In the genomic region with DNA sequence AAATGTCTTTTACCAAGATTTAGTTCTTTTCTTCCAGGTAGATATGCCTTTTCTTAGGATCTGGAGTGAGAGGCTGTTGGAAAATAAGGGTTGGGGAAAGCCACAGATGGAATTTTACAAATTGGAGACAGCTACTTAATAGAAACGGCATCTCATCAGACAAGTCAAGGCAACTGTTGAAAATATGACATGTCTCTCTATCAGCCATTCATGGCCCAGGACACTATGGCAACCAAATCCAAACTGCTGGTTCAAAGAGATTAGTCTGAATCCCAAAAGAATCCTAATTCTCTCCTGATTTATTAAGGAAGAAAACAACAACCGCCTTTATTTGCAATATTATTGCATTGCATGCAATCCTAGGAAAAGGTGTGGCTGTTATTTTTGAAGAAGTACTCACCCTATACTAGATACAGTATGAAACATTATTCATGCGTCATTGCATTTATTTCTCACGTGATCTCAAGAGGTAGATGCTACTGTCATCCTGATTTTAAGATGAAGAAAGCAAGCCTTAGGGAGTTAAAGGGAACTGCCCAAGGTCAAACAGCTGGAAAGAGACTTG, we compare ENCODE assay signal across 22 cellular contexts. TPM values are rescaled to one million over a fixed set of nuclear protein-coding genes. Genes with fewer than 3 reads are reported as not detected.
DNase-seq lines count a peak whose midpoint lies in the region; ATAC-seq, FAIRE-seq and TF ChIP-seq lines count a peak whose summit lies in the region.
"Had no signal": no experiment of that assay in that cellular context is flagged by ENCODE, and none has a peak within 500 bp of the region (broad histone marks: within the 10 kb centered on the region; RNA-seq: fewer than 3 reads in every experiment).

No MANE protein-coding gene starts in this region.

- H3K27me3 ChIP-seq in DOHH2 (ENCODE audit: control insufficient read depth, low read length) (no peaks in the 10 kb centered on the region), PC-9 (ENCODE audit: insufficient read depth, low read depth) (no peaks in the 10 kb centered on the region), mammary epithelial cell (ENCODE audit: insufficient read depth, low read length) (no peaks in the 10 kb centered on the region), keratinocyte (ENCODE audit: control insufficient read depth, extremely low read depth, insufficient read depth, low read length) (no peaks in the 10 kb centered on the region), right atrium auricular region (no peaks in the 10 kb centered on the region), ascending aorta (no peaks in the 10 kb centered on the region), prostate gland (replicated peaks; ENCODE audit: insufficient read depth) (no peaks in the 10 kb centered on the region)
- H3K27me3 ChIP-seq: BE2C, SJSA1 had no signal

- H3K27me3 Mint-ChIP-seq in activated T-helper 17 cell treated with anti-CD3 and anti-CD28 coated beads, Interleukin-2, amount 50 U/mL, for 72 hours: peaks cover 3% of the 10 kb centered on the region
- H3K27me3 Mint-ChIP-seq: CD4-positive, CD25-positive, alpha-beta regulatory T cell had no signal

- H3K9ac ChIP-seq in mammary epithelial cell (ENCODE audit: insufficient read depth, low read length) (peak overlapping the region; percentile 72), keratinocyte (ENCODE audit: control insufficient read depth, extremely low read depth, insufficient read depth, low read length) (peak overlapping the region; percentile 81)

- TF ChIP-seq CTCF in DOHH2 (IDR thresholded peaks at IDR 0.05; ENCODE audit: low read depth, low read length, poor library complexity, severe bottlenecking) (no peak), PC-9 (conservative IDR thresholded peaks at IDR 0.05) (no peak), mammary epithelial cell (conservative IDR thresholded peaks at IDR 0.05 in 1 of 2, IDR thresholded peaks at IDR 0.05 in 1 of 2; ENCODE audit: extremely low read depth in 1 of 2, insufficient read depth in 1 of 2, low read depth in 1 of 2, low read length in 2 of 2) (no peak), keratinocyte (optimal IDR thresholded peaks at IDR 0.05 in 1 of 3, IDR thresholded peaks at IDR 0.05 in 1 of 3, conservative IDR thresholded peaks at IDR 0.05 in 1 of 3; ENCODE audit: extremely low read depth in 1 of 3, insufficient read depth in 2 of 3, low read length in 3 of 3) (no peak), right atrium auricular region (IDR thresholded peaks at IDR 0.05) (no peak), ascending aorta (IDR thresholded peaks at IDR 0.05) (no peak), prostate gland (IDR thresholded peaks at IDR 0.05) (no peak)

- POLR2A ChIA-PET in PC-9 (lab: Charles Lee; ENCODE audit: unreplicated experiment): interaction anchor here (0.8 kb wide), 1 partner anchor 82 kb away, joined by 5 read pairs; no protein-coding TSS in a partner anchor

- H3K4me2 ChIP-seq in DOHH2 (ENCODE audit: low read length) (peak overlapping the region; percentile 9; the same call in 1 of the 2 replicates), PC-9 (peak overlapping the region; percentile 71), mammary epithelial cell (ENCODE audit: insufficient read depth, low read depth, low read length) (peak overlapping the region; percentile 46), keratinocyte (ENCODE audit: control insufficient read depth, extremely low read depth, insufficient read depth, low read depth, low read length) (peak overlapping the region; percentile 71)

- no peaks in the 10 kb centered on the region for H3K9me2 ChIP-seq in DOHH2 (replicated peaks; ENCODE audit: control insufficient read depth, low read length)
- no peaks in the 10 kb centered on the region for H3K9me2 ChIP-seq in PC-9 (ENCODE audit: insufficient read depth)

- intact Hi-C loops in PC-9 (cut with micrococcal nuclease; ENCODE audit: unreplicated experiment) (no loop called here), mammary epithelial cell (cut with micrococcal nuclease) (no loop called here), ascending aorta (cut with DNase I) (no loop called here), prostate gland (cut with DNase I) (no loop called here)

- H3K9me3 ChIP-seq in DOHH2 (ENCODE audit: control insufficient read depth, insufficient read depth, low read length) (no peaks in the 10 kb centered on the region), PC-9 (ENCODE audit: insufficient read depth, low read depth) (no peaks in the 10 kb centered on the region), mammary epithelial cell (replicated peaks; ENCODE audit: insufficient read depth, low read length) (no peaks in the 10 kb centered on the region), keratinocyte (ENCODE audit: control insufficient read depth, low read depth, low read length) (no peaks in the 10 kb centered on the region), right atrium auricular region (no peaks in the 10 kb centered on the region), ascending aorta (no peaks in the 10 kb centered on the region), prostate gland (no peaks in the 10 kb centered on the region)
- H3K9me3 ChIP-seq: BE2C, SJSA1 had no signal

- in situ Hi-C loops in mammary epithelial cell (cut with MboI; ENCODE audit: low sequenced_read_pairs in 2 of 2): no loop called here

- ATAC-seq in activated T-helper 17 cell treated with anti-CD3 and anti-CD28 coated beads, Interleukin-2, amount 50 U/mL, for 72 hours (replicated peaks): no peak

- no peak for FAIRE-seq in keratinocyte (lab: Jason Lieb, UNC)
- FAIRE-seq: H1 had no signal

- BruUV-seq in PC-9 (replicated peaks; lab: Mats Ljungman, UMichigan) (no TSS peak), mammary epithelial cell (replicated peaks; lab: Mats Ljungman, UMichigan) (no TSS peak)

- H3K79me2 ChIP-seq in DOHH2 (ENCODE audit: control insufficient read depth, low read length): no peaks in the 10 kb centered on the region
- no peaks in the 10 kb centered on the region for H3K79me2 ChIP-seq in PC-9 (ENCODE audit: low read depth)
- no peaks in the 10 kb centered on the region for H3K79me2 ChIP-seq in mammary epithelial cell (ENCODE audit: insufficient read depth, low read length)
- H3K79me2 ChIP-seq in keratinocyte (ENCODE audit: control insufficient read depth, insufficient read depth, low read length): no peaks in the 10 kb centered on the region

- no peak overlapping the region for H3K27ac ChIP-seq in DOHH2 (ENCODE audit: low read depth, low read length)
- H3K27ac ChIP-seq in PC-9: peak overlapping the region; percentile 89
- peak overlapping the region; percentile 98 for H3K27ac ChIP-seq in mammary epithelial cell (ENCODE audit: insufficient read depth, low read depth, low read length)
- H3K27ac ChIP-seq in keratinocyte (ENCODE audit: control insufficient read depth, insufficient read depth, low read length): peak overlapping the region; percentile 100
- no peak overlapping the region for H3K27ac ChIP-seq in right atrium auricular region
- no peak overlapping the region for H3K27ac ChIP-seq in ascending aorta
- H3K27ac ChIP-seq in prostate gland: no peak overlapping the region
- H3K27ac ChIP-seq: SJSA1 had no signal

- 30% methylated on average over 4 of the region's 4 CpGs for WGBS in mammary epithelial cell (ENCODE audit: low coverage, missing lambda C conversion rate)
- 71% methylated on average over 4 of the region's 4 CpGs for WGBS in prostate gland

- no peak overlapping the region for H3K27ac Mint-ChIP-seq in activated T-helper 17 cell treated with anti-CD3 and anti-CD28 coated beads, Interleukin-2, amount 50 U/mL, for 72 hours
- H3K27ac Mint-ChIP-seq: CD4-positive, CD25-positive, alpha-beta regulatory T cell had no signal

- H4K20me1 ChIP-seq in DOHH2 (ENCODE audit: control insufficient read depth, insufficient read depth, low read depth, low read length) (no peaks in the 10 kb centered on the region), PC-9 (ENCODE audit: insufficient read depth) (no peaks in the 10 kb centered on the region), mammary epithelial cell (ENCODE audit: insufficient read depth, low read length) (no peaks in the 10 kb centered on the region), keratinocyte (ENCODE audit: control insufficient read depth, extremely low read depth, insufficient read depth, low read length) (no peaks in the 10 kb centered on the region)

- CTCF ChIA-PET in PC-9 (lab: Charles Lee) (no interaction called here), mammary epithelial cell (lab: Charles Lee; ENCODE audit: low non-redundant PET) (no interaction called here)

- H3K4me1 Mint-ChIP-seq in activated T-helper 17 cell treated with anti-CD3 and anti-CD28 coated beads, Interleukin-2, amount 50 U/mL, for 72 hours: peaks cover 13% of the 10 kb centered on the region

- H2AFZ ChIP-seq in PC-9: no peak overlapping the region
- H2AFZ ChIP-seq in mammary epithelial cell (ENCODE audit: low read depth, low read length): peak overlapping the region; percentile 64
- H2AFZ ChIP-seq in keratinocyte (ENCODE audit: control insufficient read depth, low read length): peak overlapping the region; percentile 60

- no peak for TF ChIP-seq POLR2A in prostate gland (IDR thresholded peaks at IDR 0.05)

- no peaks in the 10 kb centered on the region for H3K9me1 ChIP-seq in keratinocyte (ENCODE audit: control insufficient read depth, extremely low read depth, insufficient read depth, low read length)

- H3K36me3 ChIP-seq in DOHH2 (ENCODE audit: control insufficient read depth, low read length): no peaks in the 10 kb centered on the region
- H3K36me3 ChIP-seq in PC-9 (ENCODE audit: low read depth): no peaks in the 10 kb centered on the region
- H3K36me3 ChIP-seq in mammary epithelial cell (ENCODE audit: insufficient read depth, low read length): no peaks in the 10 kb centered on the region
- no peaks in the 10 kb centered on the region for H3K36me3 ChIP-seq in keratinocyte (ENCODE audit: control insufficient read depth in 2 of 2, extremely low read depth in 1 of 2, insufficient read depth in 2 of 2, low read length in 2 of 2)
- H3K36me3 ChIP-seq in right atrium auricular region: no peaks in the 10 kb centered on the region
- no peaks in the 10 kb centered on the region for H3K36me3 ChIP-seq in ascending aorta
- no peaks in the 10 kb centered on the region for H3K36me3 ChIP-seq in prostate gland
- H3K36me3 ChIP-seq: BE2C, SJSA1 had no signal

- H3K36me3 Mint-ChIP-seq in activated T-helper 17 cell treated with anti-CD3 and anti-CD28 coated beads, Interleukin-2, amount 50 U/mL, for 72 hours (ENCODE audit: low read depth): no peaks in the 10 kb centered on the region
- H3K36me3 Mint-ChIP-seq: CD4-positive, CD25-positive, alpha-beta regulatory T cell had no signal

- H3K4me1 ChIP-seq in DOHH2 (ENCODE audit: control insufficient read depth, low read length) (peaks cover 21% of the 10 kb centered on the region), PC-9 (replicated peaks; ENCODE audit: insufficient read depth) (peaks cover 50% of the 10 kb centered on the region), mammary epithelial cell (ENCODE audit: insufficient read depth, low read length) (peaks cover 23% of the 10 kb centered on the region), keratinocyte (ENCODE audit: control insufficient read depth, extremely low read depth, insufficient read depth, low read length) (peaks cover 36% of the 10 kb centered on the region), right atrium auricular region (no peaks in the 10 kb centered on the region), ascending aorta (no peaks in the 10 kb centered on the region), prostate gland (replicated peaks) (peaks cover 7% of the 10 kb centered on the region)
- H3K4me1 ChIP-seq: BE2C had no signal

- H3F3A ChIP-seq in DOHH2 (ENCODE audit: control insufficient read depth, insufficient read depth) (no peaks in the 10 kb centered on the region), PC-9 (ENCODE audit: insufficient read depth, low read depth) (peaks cover 36% of the 10 kb centered on the region)

- no peaks in the 10 kb centered on the region for H3K9me3 Mint-ChIP-seq in activated T-helper 17 cell treated with anti-CD3 and anti-CD28 coated beads, Interleukin-2, amount 50 U/mL, for 72 hours

- no peak overlapping the region for H3K4me3 ChIP-seq in DOHH2 (ENCODE audit: low read length)
- H3K4me3 ChIP-seq in PC-9: no peak overlapping the region
- H3K4me3 ChIP-seq in mammary epithelial cell (replicated peaks in 1 of 3; ENCODE audit: insufficient read depth in 1 of 3, low read depth in 2 of 3, low read length in 3 of 3): no peak overlapping the region
- peak overlapping the region in 2 of 3 experiments; percentile 22 to 34 for H3K4me3 ChIP-seq in keratinocyte (ENCODE audit: control insufficient read depth in 2 of 3, extremely low read depth in 1 of 3, insufficient read depth in 2 of 3, low read depth in 1 of 3, low read length in 3 of 3)
- H3K4me3 ChIP-seq in right atrium auricular region: no peak overlapping the region
- no peak overlapping the region for H3K4me3 ChIP-seq in ascending aorta
- H3K4me3 ChIP-seq in prostate gland: no peak overlapping the region
- H3K4me3 ChIP-seq: SJSA1 had no signal

- dilution Hi-C loops in mammary epithelial cell (cut with HindIII; ENCODE audit: low sequenced_read_pairs) (no loop called here), keratinocyte (cut with MboI; ENCODE audit: extremely low pct_ligation_motif_present, low sequenced_read_pairs) (no loop called here)

- no peak overlapping the region for H3K4me3 Mint-ChIP-seq in activated T-helper 17 cell treated with anti-CD3 and anti-CD28 coated beads, Interleukin-2, amount 50 U/mL, for 72 hours
- H3K4me3 Mint-ChIP-seq: CD4-positive, CD25-positive, alpha-beta regulatory T cell had no signal

- peak in 1 of 2 experiments; percentile 45 for DNase-seq in PC-9
- peak; percentile 77 for DNase-seq in mammary epithelial cell
- no peak for DNase-seq in keratinocyte (ENCODE audit: low read depth, low spot score)
- DNase-seq in right atrium auricular region (ENCODE audit: low spot score): no peak
- DNase-seq in ascending aorta (ENCODE audit: low spot score in 2 of 2): no peak
- no peak for DNase-seq in prostate gland (ENCODE audit: low spot score)
- DNase-seq: BE2C; CD4-positive, CD25-positive, alpha-beta regulatory T cell; COR-L47; GDM1; MV-4-11; NCI-H187; NCI-H2107; NCI-H510A; NCI-H748 treated with DMSO at 0.1 percent for 48 hours; NK-92 treated with Interleukin-12 subunit alpha and Interleukin-12 subunit beta, amount 100 ng/mL, for 24 hours; OCI-M1 had no signal

RNA-seq across cellular contexts. Expression of a gene that starts 12.6 kb away (rescaled TPM):
- total RNA-seq in PC-9 (2021) (93.4 and 125 TPM in 2 replicates), mammary epithelial cell (10 to 100 TPM; 40.1 to 45.8 TPM), right atrium auricular region (10 to 100 TPM; 20.1 to 35.9 TPM), ascending aorta (7.6 TPM), prostate gland (10 to 100 TPM; 30.7 to 33.4 TPM)
- polyA plus RNA-seq in mammary epithelial cell (17.7 TPM), keratinocyte (23.9 to 44.1 TPM (median 27.1 TPM) in 3 replicates)
- polyA minus RNA-seq in mammary epithelial cell (8.6 TPM), keratinocyte (4.0 to 25.6 TPM (median 6.9 TPM) in 3 replicates)
- polyA plus RNA-seq in keratinocyte (2011; ENCODE audit: low read depth): 24.4 TPM
- polyA plus RNA-seq in keratinocyte (2011; cell fraction: cytosol; rRNA removed): 18.3 and 50.2 TPM in 2 replicates
- 14.6 and 16.4 TPM in 2 replicates for polyA plus RNA-seq in keratinocyte (2011; cell fraction: nucleus; rRNA removed)
- 24.3 and 29.9 TPM in 2 replicates for polyA plus RNA-seq in keratinocyte (2012; ENCODE audit: low replicate concordance)
- polyA minus RNA-seq in keratinocyte (2011; cell fraction: cytosol; rRNA and poly(A)+ RNA removed): 15.3 TPM
- polyA minus RNA-seq in keratinocyte (2011; cell fraction: nucleus; rRNA and poly(A)+ RNA removed): 3.8 and 8.1 TPM in 2 replicates
- 10 to 100 TPM; 65.9 to 70.4 TPM for total RNA-seq in activated T-helper 17 cell treated with anti-CD3 and anti-CD28 coated beads, Interleukin-2, amount 50 U/mL, for 72 hours

RNA-seq across cellular contexts. Expression of a gene that starts 44.2 kb away (rescaled TPM):
- total RNA-seq in PC-9 (2021): 0.11 and 0.43 TPM in 2 replicates
- under 1 TPM in 1 of 2 donors, not detected in 1; 0.33 TPM for total RNA-seq in mammary epithelial cell
- not detected for polyA plus RNA-seq in mammary epithelial cell
- not detected for polyA minus RNA-seq in mammary epithelial cell
- polyA plus RNA-seq in keratinocyte: not detected in 3 replicates
- polyA plus RNA-seq in keratinocyte (2011; ENCODE audit: low read depth): 0.04 TPM
- not detected in 2 replicates for polyA plus RNA-seq in keratinocyte (2011; cell fraction: cytosol; rRNA removed)
- not detected in 2 replicates for polyA plus RNA-seq in keratinocyte (2011; cell fraction: nucleus; rRNA removed)
- polyA plus RNA-seq in keratinocyte (2012; ENCODE audit: low replicate concordance): 0.09 and 1.6 TPM in 2 replicates
- polyA minus RNA-seq in keratinocyte: not detected in 3 replicates
- not detected for polyA minus RNA-seq in keratinocyte (2011; cell fraction: cytosol; rRNA and poly(A)+ RNA removed)
- polyA minus RNA-seq in keratinocyte (2011; cell fraction: nucleus; rRNA and poly(A)+ RNA removed): not detected in 2 replicates
- 10 to 100 TPM; 60.8 to 89.0 TPM for total RNA-seq in right atrium auricular region
- total RNA-seq in activated T-helper 17 cell treated with anti-CD3 and anti-CD28 coated beads, Interleukin-2, amount 50 U/mL, for 72 hours: not detected
- total RNA-seq in ascending aorta: 694 TPM
- 1,000 to 10,000 TPM in 1 of 2 donors, 100 to 1,000 TPM in 1; 968 to 2,091 TPM for total RNA-seq in prostate gland
- total RNA-seq: A172; CD4-positive, CD25-positive, alpha-beta regulatory T cell had no signal

RNA-seq across cellular contexts. Expression of a gene that starts 48.4 kb away (rescaled TPM):
- total RNA-seq in PC-9 (2021): 139 and 146 TPM in 2 replicates
- total RNA-seq in mammary epithelial cell: 10 to 100 TPM; 45.5 to 47.2 TPM
- 25.3 TPM for polyA plus RNA-seq in mammary epithelial cell
- 137 TPM for polyA minus RNA-seq in mammary epithelial cell
- polyA plus RNA-seq in keratinocyte: 19.4 to 30.4 TPM (median 21.6 TPM) in 3 replicates
- 9.4 TPM for polyA plus RNA-seq in keratinocyte (2011; ENCODE audit: low read depth)
- polyA plus RNA-seq in keratinocyte (2011; cell fraction: cytosol; rRNA removed): 13.4 and 14.6 TPM in 2 replicates
- polyA plus RNA-seq in keratinocyte (2011; cell fraction: nucleus; rRNA removed): 79.9 TPM in 2 replicates
- polyA plus RNA-seq in keratinocyte (2012; ENCODE audit: low replicate concordance): 24.8 and 43.8 TPM in 2 replicates
- polyA minus RNA-seq in keratinocyte: 80.7 to 211 TPM (median 95.7 TPM) in 3 replicates
- 32.2 TPM for polyA minus RNA-seq in keratinocyte (2011; cell fraction: cytosol; rRNA and poly(A)+ RNA removed)
- 163 and 213 TPM in 2 replicates for polyA minus RNA-seq in keratinocyte (2011; cell fraction: nucleus; rRNA and poly(A)+ RNA removed)
- 10 to 100 TPM; 15.2 to 27.5 TPM for total RNA-seq in right atrium auricular region
- total RNA-seq in activated T-helper 17 cell treated with anti-CD3 and anti-CD28 coated beads, Interleukin-2, amount 50 U/mL, for 72 hours: 10 to 100 TPM; 78.0 to 84.0 TPM
- total RNA-seq in ascending aorta: 144 TPM
- total RNA-seq in prostate gland: 10 to 100 TPM; 33.4 to 87.7 TPM

Comparison
In these comparisons a context has a peak if more than half of its experiments do, and no peak if none do; other contexts are left out.
1. H3K27ac ChIP-seq: peak in PC-9 (single experiment), mammary epithelial cell (single experiment) and keratinocyte (single experiment); none in DOHH2 (single experiment), right atrium auricular region (0 of 2), ascending aorta (0 of 2) and prostate gland (0 of 2).
2. H3K4me2 ChIP-seq: peak in every context shown above with its lines; median percentile 71 in PC-9; 71 in keratinocyte; 46 in mammary epithelial cell; 9 in DOHH2.
3. H3K4me3 ChIP-seq: peak in keratinocyte (2 of 3); none in DOHH2 (single experiment), PC-9 (single experiment), mammary epithelial cell (0 of 3), right atrium auricular region (0 of 2), ascending aorta (0 of 2) and prostate gland (0 of 2).
4. RNA of a gene that starts 44.2 kb away (total RNA-seq): 968 to 2,091 TPM in prostate gland, 694 TPM in ascending aorta (single experiment) and 60.8 to 89.0 TPM in right atrium auricular region; 0.33 TPM in mammary epithelial cell, 0.11 to 0.43 TPM in PC-9 and not detected in activated T-helper 17 cell treated with anti-CD3 and anti-CD28 coated beads, Interleukin-2, amount 50 U/mL, for 72 hours; every median in the first group is over 10 times any median in the second.